Comparison of ENCODE assay signal across 8 cellular contexts in genomic region chr17:18040287-18040858, GRCh38. TPM values are rescaled to one million over a fixed set of nuclear protein-coding genes. Genes with fewer than 3 reads are reported as not detected.
DNase-seq lines count a peak whose midpoint lies in the region; ATAC-seq and TF ChIP-seq lines count a peak whose summit lies in the region.

No MANE protein-coding gene starts in this region.

- no peak for ATAC-seq in heart right ventricle
- no peak for ATAC-seq in Right ventricle myocardium inferior
- no peak for ATAC-seq in lower lobe of right lung
- ATAC-seq in GM19351 (IDR thresholded peaks at IDR 0.05; ENCODE audit: unreplicated experiment) = no peak
- ATAC-seq in GM18502 (IDR thresholded peaks at IDR 0.05; ENCODE audit: poor library complexity, unreplicated experiment) = no peak

- peaks cover 9 to 60% (median 50%) of the 10 kb centered on the region in 9 donors for H3K4me1 ChIP-seq in heart right ventricle
- peaks cover 38% of the 10 kb centered on the region for H3K4me1 ChIP-seq in lower lobe of right lung
- H3K4me1 ChIP-seq in urinary bladder (ENCODE audit: insufficient read depth) = no peaks in the 10 kb centered on the region

- H3K4me3 ChIP-seq in heart right ventricle = peak overlapping the region; percentile 65 to 98 (median 86)
- peak overlapping the region; percentile 64 for H3K4me3 ChIP-seq in astrocyte of the spinal cord (ENCODE audit: low read depth, low read length)
- H3K4me3 ChIP-seq in lower lobe of right lung = peak overlapping the region; percentile 81
- H3K4me3 ChIP-seq in urinary bladder (ENCODE audit: low read depth, low read length) = peak overlapping the region; percentile 94

- H3K9me3 ChIP-seq in heart right ventricle (no peaks in the 10 kb centered on the region), lower lobe of right lung (no peaks in the 10 kb centered on the region)

- WGBS in heart right ventricle, 2 donors = 30% methylated on average over 6 of the region's 6 CpGs
- WGBS in urinary bladder = 27% methylated on average over 6 of the region's 6 CpGs

- H3K27me3 ChIP-seq in heart right ventricle (no peaks in the 10 kb centered on the region), lower lobe of right lung (ENCODE audit: low read depth) (no peaks in the 10 kb centered on the region)

- no peak for TF ChIP-seq CTCF in heart right ventricle (IDR thresholded peaks at IDR 0.05)
- no peak for TF ChIP-seq CTCF in astrocyte of the spinal cord (IDR thresholded peaks at IDR 0.05; ENCODE audit: low read depth, low read length)
- TF ChIP-seq CTCF in lower lobe of right lung (IDR thresholded peaks at IDR 0.05) = no peak

- intact Hi-C loops in heart right ventricle (cut with DNase I) = no loop called here
- intact Hi-C loops in Right ventricle myocardium inferior (cut with DNase I) = no loop called here
- intact Hi-C loops in lower lobe of right lung (cut with DNase I) = no loop called here

- in situ Hi-C loops in astrocyte of the spinal cord (cut with HindIII; ENCODE audit: low sequenced_read_pairs) = no loop called here

- DNase-seq in heart right ventricle (no peak), Right ventricle myocardium inferior (ENCODE audit: missing footprints) (no peak), astrocyte of the spinal cord (ENCODE audit: low read depth, low spot score) (no peak), lower lobe of right lung (no peak), H4 (ENCODE audit: low spot score) (no peak)

- H3K27ac ChIP-seq in heart right ventricle = peak overlapping the region in 8 of 10 donors; percentile 79 to 89 (median 86)
- H3K27ac ChIP-seq in lower lobe of right lung = peak overlapping the region; percentile 84
- no peak overlapping the region for H3K27ac ChIP-seq in urinary bladder (ENCODE audit: low read depth)

- H3K36me3 ChIP-seq in heart right ventricle (peaks cover 0 to 9% (median 0%) of the 10 kb centered on the region in 9 donors), lower lobe of right lung (peaks cover under 1% of the 10 kb centered on the region), urinary bladder (ENCODE audit: insufficient read depth) (no peaks in the 10 kb centered on the region)

RNA-seq across cellular contexts. Expression of gene GID4, which starts 1.2 kb away (rescaled TPM):
- total RNA-seq in heart right ventricle (10 to 100 TPM; 14.6 to 23.7 (median 17.3) TPM), Right ventricle myocardium inferior (20.1 TPM), lower lobe of right lung (11.9 TPM), urinary bladder (9.5 TPM)
- polyA plus RNA-seq in heart right ventricle (1 to 10 TPM; 7.0 to 9.5 TPM), urinary bladder (14.6 TPM)
- 4.1 and 6.0 TPM in 2 replicates for total RNA-seq in H4 (2014; rRNA removed; shearing (Covaris generic))

RNA-seq across cellular contexts. Expression of gene ATPAF2, which starts 1.4 kb away (rescaled TPM):
- total RNA-seq in heart right ventricle (10 to 100 TPM; 32.6 to 43.5 (median 37.4) TPM), Right ventricle myocardium inferior (34.9 TPM), lower lobe of right lung (22.9 TPM), urinary bladder (15.9 TPM)
- polyA plus RNA-seq in heart right ventricle (10 to 100 TPM; 21.5 to 55.8 TPM), urinary bladder (17.3 TPM)
- 8.6 and 13.8 TPM in 2 replicates for total RNA-seq in H4 (2014; rRNA removed; shearing (Covaris generic))

RNA-seq across cellular contexts. Expression of gene DRG2, which starts 47.4 kb away (rescaled TPM):
- total RNA-seq in heart right ventricle (10 to 100 TPM; 18.1 to 23.3 (median 20.9) TPM), Right ventricle myocardium inferior (18.8 TPM), lower lobe of right lung (29.2 TPM), urinary bladder (20.3 TPM)
- polyA plus RNA-seq in heart right ventricle (10 to 100 TPM; 28.4 to 44.3 TPM), urinary bladder (35.9 TPM)
- total RNA-seq in H4 (2014; rRNA removed; shearing (Covaris generic)) = 46.6 and 61.5 TPM in 2 replicates
